In genomic region chr6:74091133-74091793, GRCh38 we compare ENCODE assay signal across 9 cellular contexts.
DNase-seq lines count a peak whose midpoint lies in the region; ATAC-seq and TF ChIP-seq lines count a peak whose summit lies in the region.
"Had no signal": no experiment of that assay in that cellular context is flagged by ENCODE, and none has a peak within 500 bp of the region (broad histone marks: within the 10 kb centered on the region; RNA-seq: fewer than 3 reads in every experiment).

No MANE protein-coding gene starts in this region.

- H3K27me3 ChIP-seq in colonic mucosa (no peaks in the 10 kb centered on the region), mesenchymal stem cell (ENCODE audit: control insufficient read depth in 1 of 2, insufficient read depth in 1 of 2, low read length in 2 of 2) (no peaks in the 10 kb centered on the region)

- no peak overlapping the region for H3K27ac ChIP-seq in colonic mucosa
- H3K27ac ChIP-seq in mesenchymal stem cell (ENCODE audit: low read length, poor library complexity, severe bottlenecking): no peak overlapping the region

- H3K9ac ChIP-seq in colonic mucosa (ENCODE audit: low read depth in 2 of 2, low read length in 2 of 2) (no peak overlapping the region), mesenchymal stem cell (ENCODE audit: low read length) (no peak overlapping the region)

- H2BK15ac ChIP-seq in mesenchymal stem cell (ENCODE audit: low read depth, poor library complexity, severe bottlenecking): no peak overlapping the region

- H3K4me3 ChIP-seq in colonic mucosa (no peak overlapping the region), mesenchymal stem cell (ENCODE audit: insufficient read depth in 1 of 2, low read depth in 1 of 2, low read length in 2 of 2) (no peak overlapping the region)

- no peaks in the 10 kb centered on the region for H3K9me3 Mint-ChIP-seq in activated naive CD8-positive, alpha-beta T cell treated with anti-CD3 and anti-CD28 coated beads for 36 hours
- H3K9me3 Mint-ChIP-seq: activated naive CD4-positive, alpha-beta T cell treated with anti-CD3 and anti-CD28 coated beads, Interleukin-2, amount 50 U/mL, for 72 hours had no signal

- H3K4me3 Mint-ChIP-seq in activated naive CD8-positive, alpha-beta T cell treated with anti-CD3 and anti-CD28 coated beads for 36 hours: no peak overlapping the region

- no peak overlapping the region for H3K14ac ChIP-seq in mesenchymal stem cell (ENCODE audit: low read length in 2 of 2)

- no peak overlapping the region for H2AFZ ChIP-seq in mesenchymal stem cell (ENCODE audit: low read depth, low read length)

- no peak overlapping the region for H4K8ac ChIP-seq in mesenchymal stem cell (ENCODE audit: low read length)

- peak; percentile 36 for DNase-seq in NCI-H2196 (lab: John Stamatoyannopoulos, UW; ENCODE audit: unreplicated experiment)
- no peak for DNase-seq in NCI-H2196 treated with DMSO at 0.1 percent for 48 hours (lab: John Stamatoyannopoulos, UW; ENCODE audit: unreplicated experiment)
- peak; percentile 38 for DNase-seq in NCI-H510A treated with DMSO at 0.1 percent for 48 hours (lab: John Stamatoyannopoulos, UW)
- DNase-seq in colonic mucosa: no peak
- peak; percentile 50 for DNase-seq in mesenchymal stem cell
- DNase-seq in activated naive CD8-positive, alpha-beta T cell treated with anti-CD3 and anti-CD28 coated beads for 36 hours: no peak
- no peak for DNase-seq in COLO668 (lab: John Stamatoyannopoulos, UW; ENCODE audit: unreplicated experiment)

- H3K27ac Mint-ChIP-seq in activated naive CD8-positive, alpha-beta T cell treated with anti-CD3 and anti-CD28 coated beads for 36 hours: no peak overlapping the region
- H3K27ac Mint-ChIP-seq: activated naive CD4-positive, alpha-beta T cell treated with anti-CD3 and anti-CD28 coated beads, Interleukin-2, amount 50 U/mL, for 72 hours had no signal

- peak; percentile 66 for ATAC-seq in HG02763 (IDR thresholded peaks at IDR 0.05; ENCODE audit: unreplicated experiment)

- no peak overlapping the region for H2BK120ac ChIP-seq in mesenchymal stem cell (ENCODE audit: low read depth, low read length)

- no peak overlapping the region for H2BK5ac ChIP-seq in mesenchymal stem cell (ENCODE audit: low read depth, low read length, poor library complexity, severe bottlenecking)

- H3K4me1 ChIP-seq in colonic mucosa (no peaks in the 10 kb centered on the region), mesenchymal stem cell (ENCODE audit: control insufficient read depth, insufficient read depth, low read depth, low read length) (no peaks in the 10 kb centered on the region)

- no peak overlapping the region for H3K18ac ChIP-seq in mesenchymal stem cell (ENCODE audit: low read depth in 1 of 2, low read length in 2 of 2)

- H2BK12ac ChIP-seq in mesenchymal stem cell (ENCODE audit: low read length in 2 of 2): no peak overlapping the region

- intact Hi-C loops in colonic mucosa (cut with DNase I): loop anchor here (10.0 kb wide), 1 partner anchor 1124 kb away; no protein-coding TSS in a partner anchor

- H3K23ac ChIP-seq in mesenchymal stem cell (ENCODE audit: low read length in 2 of 2): no peak overlapping the region

- peaks cover 2% of the 10 kb centered on the region for H3K27me3 Mint-ChIP-seq in activated naive CD8-positive, alpha-beta T cell treated with anti-CD3 and anti-CD28 coated beads for 36 hours

- no peak overlapping the region for H3K4ac ChIP-seq in mesenchymal stem cell (ENCODE audit: low read depth in 1 of 2, low read length in 2 of 2)

- WGBS in mesenchymal stem cell: 68% methylated on average over 8 of the region's 8 CpGs

- H3K36me3 ChIP-seq in colonic mucosa (no peaks in the 10 kb centered on the region), mesenchymal stem cell (ENCODE audit: control insufficient read depth in 1 of 2, insufficient read depth in 2 of 2, low read depth in 1 of 2, low read length in 2 of 2) (no peaks in the 10 kb centered on the region)

- TF ChIP-seq CTCF in colonic mucosa (IDR thresholded peaks at IDR 0.05): peak; percentile 64

- no peak overlapping the region for H3K4me2 ChIP-seq in mesenchymal stem cell (ENCODE audit: low read length, poor library complexity, severe bottlenecking)

- H3K9me3 ChIP-seq in colonic mucosa (no peaks in the 10 kb centered on the region), mesenchymal stem cell (ENCODE audit: control insufficient read depth, low read length) (no peaks in the 10 kb centered on the region)

- no peaks in the 10 kb centered on the region for H3K36me3 Mint-ChIP-seq in activated naive CD8-positive, alpha-beta T cell treated with anti-CD3 and anti-CD28 coated beads for 36 hours
- H3K36me3 Mint-ChIP-seq: activated naive CD4-positive, alpha-beta T cell treated with anti-CD3 and anti-CD28 coated beads, Interleukin-2, amount 50 U/mL, for 72 hours had no signal

- no peaks in the 10 kb centered on the region for H3K79me1 ChIP-seq in mesenchymal stem cell (replicated peaks; ENCODE audit: low read length, poor library complexity, severe bottlenecking)

- H3K4me1 Mint-ChIP-seq in activated naive CD8-positive, alpha-beta T cell treated with anti-CD3 and anti-CD28 coated beads for 36 hours: no peaks in the 10 kb centered on the region

- no peak overlapping the region for H4K91ac ChIP-seq in mesenchymal stem cell (ENCODE audit: low read length)

- H2AK5ac ChIP-seq in mesenchymal stem cell (ENCODE audit: low read length, severe bottlenecking): no peak overlapping the region

Comparison
In these comparisons a context has a peak if more than half of its experiments do, and no peak if none do; other contexts are left out.
1. DNase-seq: peak in NCI-H2196 (single experiment), NCI-H510A treated with DMSO at 0.1 percent for 48 hours (single experiment) and mesenchymal stem cell (single experiment); none in NCI-H2196 treated with DMSO at 0.1 percent for 48 hours (single experiment), colonic mucosa (single experiment), activated naive CD8-positive, alpha-beta T cell treated with anti-CD3 and anti-CD28 coated beads for 36 hours (single experiment) and COLO668 (single experiment).